In genomic region chr5:43554497-43554896, GRCh38 we compare ENCODE assay signal across 15 cellular contexts. TPM values are rescaled to one million over a fixed set of nuclear protein-coding genes. Genes with fewer than 3 reads are reported as not detected.
DNase-seq lines count a peak whose midpoint lies in the region; ATAC-seq and TF ChIP-seq lines count a peak whose summit lies in the region.
"Had no signal": no experiment of that assay in that cellular context is flagged by ENCODE, and none has a peak within 500 bp of the region (broad histone marks: within the 10 kb centered on the region; RNA-seq: fewer than 3 reads in every experiment).

No MANE protein-coding gene starts in this region.

- H3K4me3 ChIP-seq in SK-N-SH (ENCODE audit: low read depth in 2 of 2, low read length in 1 of 2) (peak overlapping the region; percentile 90 to 92; a peak in 3 of 4 replicates), OCI-LY7 (ENCODE audit: low read depth, low read length, poor library complexity, severe bottlenecking) (peak overlapping the region; percentile 75), fibroblast of pulmonary artery (replicated peaks; ENCODE audit: low read depth, low read length) (peak overlapping the region; percentile 70), skeletal muscle satellite cell (ENCODE audit: low read length) (peak overlapping the region; percentile 98)

- H3K9ac ChIP-seq in SK-N-SH (no peak overlapping the region; the same call in 1 of the 2 replicates), skeletal muscle satellite cell (ENCODE audit: low read depth, low read length) (no peak overlapping the region)

- H3K79me2 ChIP-seq in SK-N-SH (ENCODE audit: insufficient read depth) (peaks cover 69% of the 10 kb centered on the region), OCI-LY7 (ENCODE audit: insufficient read depth, low read depth, low read length) (peaks cover 63% of the 10 kb centered on the region)

- no peak for TF ChIP-seq CTCF in SK-N-SH (IDR thresholded peaks at IDR 0.05)
- TF ChIP-seq CTCF in OCI-LY7 (conservative IDR thresholded peaks at IDR 0.05; ENCODE audit: low read length), result no peak
- no peak for TF ChIP-seq CTCF in fibroblast of pulmonary artery (IDR thresholded peaks at IDR 0.05; ENCODE audit: low read length, missing control alignments)

- H3K27ac ChIP-seq in SK-N-SH (ENCODE audit: low read depth in 2 of 2, low read length in 1 of 2) (no peak overlapping the region), OCI-LY7 (ENCODE audit: low read depth, low read length, poor library complexity, severe bottlenecking) (no peak overlapping the region)
- H3K27ac ChIP-seq: 22Rv1 had no signal

- no peaks in the 10 kb centered on the region for H3K27me3 ChIP-seq in SK-N-SH (ENCODE audit: insufficient read depth)
- H3K27me3 ChIP-seq in skeletal muscle satellite cell (ENCODE audit: control insufficient read depth, insufficient read depth, low read length), result no peaks in the 10 kb centered on the region
- H3K27me3 ChIP-seq: heart left ventricle had no signal

- peaks cover 57 to 60% of the 10 kb centered on the region in 2 experiments for H3K36me3 ChIP-seq in SK-N-SH (replicated peaks in 1 of 2; ENCODE audit: control insufficient read depth in 1 of 2, insufficient read depth in 2 of 2, low read length in 1 of 2)
- H3K36me3 ChIP-seq in OCI-LY7 (ENCODE audit: insufficient read depth, low read length), result peaks cover 58% of the 10 kb centered on the region
- H3K36me3 ChIP-seq in skeletal muscle satellite cell (ENCODE audit: insufficient read depth, low read length), result peaks cover 51% of the 10 kb centered on the region

- no peaks in the 10 kb centered on the region for H3F3A ChIP-seq in SK-N-SH (replicated peaks; ENCODE audit: insufficient read depth)

- H3K9me3 ChIP-seq in SK-N-SH, result no peaks in the 10 kb centered on the region
- no peaks in the 10 kb centered on the region for H3K9me3 ChIP-seq in OCI-LY7 (ENCODE audit: low read length)
- no peaks in the 10 kb centered on the region for H3K9me3 ChIP-seq in skeletal muscle satellite cell (replicated peaks; ENCODE audit: low read length)
- H3K9me3 ChIP-seq: heart left ventricle had no signal

- H4K20me1 ChIP-seq in SK-N-SH (ENCODE audit: insufficient read depth), result peaks cover 54% of the 10 kb centered on the region
- H4K20me1 ChIP-seq in OCI-LY7 (ENCODE audit: insufficient read depth, low read length), result peaks cover 21% of the 10 kb centered on the region; the same call in 1 of the 2 replicates

- BruUV-seq in OCI-LY7 (replicated peaks; lab: Mats Ljungman, UMichigan), result no TSS peak

- TF ChIP-seq EP300 in SK-N-SH (IDR thresholded peaks at IDR 0.05; ENCODE audit: borderline replicate concordance in 1 of 2, low read depth in 1 of 2, low read length in 1 of 2), result no peak

- peak overlapping the region; percentile 85 for H3K4me2 ChIP-seq in SK-N-SH
- H3K4me2 ChIP-seq in OCI-LY7 (ENCODE audit: low read length), result peak overlapping the region; percentile 99
- H3K4me2 ChIP-seq in skeletal muscle satellite cell (ENCODE audit: low read length), result peak overlapping the region; percentile 96

- intact Hi-C loops in OCI-LY7 (cut with micrococcal nuclease; ENCODE audit: unreplicated experiment), result no loop called here

- 90% methylated on average over 1 of the region's 1 CpG for WGBS in SK-N-SH (ENCODE audit: low lambda C conversion rate)

- H3K9me2 ChIP-seq in SK-N-SH (no peaks in the 10 kb centered on the region), OCI-LY7 (ENCODE audit: insufficient read depth, low read length) (no peaks in the 10 kb centered on the region)

- CTCF ChIA-PET in SK-N-SH (lab: Yijun Ruan, JAX), result interaction anchor here (0.7 to 2.6 kb wide), 7 partner anchors 11 to 490 kb away, joined by 3 to 13 read pairs (median 5); partner anchors contain the start of gene TMEM267
- CTCF ChIA-PET in OCI-LY7 (lab: Charles Lee; ENCODE audit: unreplicated experiment), result no interaction called here

- H2AFZ ChIP-seq in SK-N-SH (ENCODE audit: low read depth), result no peak overlapping the region
- no peak overlapping the region for H2AFZ ChIP-seq in OCI-LY7 (ENCODE audit: low read length)

- ATAC-seq in SK-N-SH treated with all-trans-retinoic acid at 6 μM for 48 hours (no peak), GM21619 (IDR thresholded peaks at IDR 0.05; ENCODE audit: unreplicated experiment) (no peak)
- ATAC-seq: heart left ventricle had no signal

- H3K4me1 ChIP-seq in SK-N-SH (ENCODE audit: control insufficient read depth in 1 of 2, insufficient read depth in 2 of 2, low read depth in 1 of 2, low read length in 1 of 2) (peaks cover 19 to 28% of the 10 kb centered on the region in 2 experiments; a peak in 3 of 4 replicates), OCI-LY7 (ENCODE audit: insufficient read depth, low read length, poor library complexity, severe bottlenecking) (peaks cover 35% of the 10 kb centered on the region), skeletal muscle satellite cell (ENCODE audit: control insufficient read depth, insufficient read depth, low read length) (peaks cover 20% of the 10 kb centered on the region)

- POLR2A ChIA-PET in SK-N-SH (lab: Yijun Ruan, JAX), result interaction anchor here (1.0 to 1.1 kb wide), 2 partner anchors 39 to 50 kb away, joined by 3 to 4 read pairs; partner anchors contain the start of gene C5orf34
- POLR2A ChIA-PET in OCI-LY7 (lab: Charles Lee), result interaction anchor here (1.0 to 4.8 kb wide), 5 partner anchors 12 to 71 kb away, joined by 3 to 57 read pairs (median 11); partner anchors contain the start of genes NNT and TMEM267

- DNase-seq in SK-N-SH, result no peak
- no peak for DNase-seq in OCI-LY7 (ENCODE audit: low spot score)
- no peak for DNase-seq in fibroblast of pulmonary artery (ENCODE audit: low read depth)
- DNase-seq in NCI-H510A (lab: John Stamatoyannopoulos, UW), result no peak
- no peak for DNase-seq in OCI-M2 (lab: John Stamatoyannopoulos, UW; ENCODE audit: unreplicated experiment)
- DNase-seq: activated CD4-positive, alpha-beta memory T cell treated with anti-CD3 and anti-CD28 coated beads for 36 hours; effector CD8-positive, alpha-beta T cell; heart left ventricle; NCI-H1694 treated with DMSO at 0.1 percent for 48 hours; NCI-H526 treated with DMSO at 0.1 percent for 48 hours; T1000 had no signal

- no peak for TF ChIP-seq RAD21 in SK-N-SH (IDR thresholded peaks at IDR 0.05; ENCODE audit: low read length)

TF ChIP-seq in SK-N-SH, 30 proteins besides CTCF, POLR2A, EP300 and RAD21 (continues in another document):
- TF ChIP-seq TEAD4 (IDR thresholded peaks at IDR 0.05; ENCODE audit: borderline replicate concordance, insufficient read depth) (no peak), IRF3 (IDR thresholded peaks at IDR 0.05; ENCODE audit: low read depth, low read length) (no peak), FOSL2 (IDR thresholded peaks at IDR 0.05; ENCODE audit: borderline replicate concordance, low read depth) (no peak), FOXM1 (IDR thresholded peaks at IDR 0.05; ENCODE audit: low read depth) (no peak), RCOR1 (IDR thresholded peaks at IDR 0.05; ENCODE audit: low read length) (no peak), POLR2AphosphoS5 (IDR thresholded peaks at IDR 0.05; ENCODE audit: low read depth, low read length) (no peak), SMC3 (IDR thresholded peaks at IDR 0.05; ENCODE audit: low read depth, low read length) (no peak)

TF ChIP-seq in SK-N-SH treated with all-trans-retinoic acid at 6 μM for 48 hours, 23 proteins besides CTCF, POLR2A, EP300 and RAD21 (continues in another document):
- TF ChIP-seq POU6F1 (CRISPR knock-in tag; IDR thresholded peaks at IDR 0.05; ENCODE audit: borderline replicate concordance, low read depth) (no peak), ZNF70 (CRISPR knock-in tag; IDR thresholded peaks at IDR 0.05) (no peak), BACH2 (CRISPR knock-in tag; IDR thresholded peaks at IDR 0.05; ENCODE audit: borderline replicate concordance) (no peak), PPARA (CRISPR knock-in tag; IDR thresholded peaks at IDR 0.05; ENCODE audit: borderline replicate concordance) (no peak), CSDC2 (CRISPR knock-in tag; IDR thresholded peaks at IDR 0.05) (no peak), ISL1 (CRISPR knock-in tag; IDR thresholded peaks at IDR 0.05) (no peak)

RNA-seq across cellular contexts. Expression of gene PAIP1, which starts 2.4 kb away (rescaled TPM):
- polyA plus RNA-seq in SK-N-SH (2012; rRNA removed), result 70.0 and 98.5 TPM in 2 replicates
- polyA plus RNA-seq in SK-N-SH (2012; cell fraction: cytosol; rRNA removed), result 103 and 105 TPM in 2 replicates
- polyA plus RNA-seq in SK-N-SH (2012; cell fraction: nucleus; rRNA removed), result 16.1 and 39.0 TPM in 2 replicates
- 52.8 and 69.2 TPM in 2 replicates for total RNA-seq in OCI-LY7 (2014; rRNA removed; shearing (Covaris generic))
- 44.2 and 48.0 TPM in 2 replicates for total RNA-seq in OCI-LY7 (2022)
- total RNA-seq in skeletal muscle satellite cell (2012; rRNA removed), result 64.1 and 77.1 TPM in 2 replicates

RNA-seq across cellular contexts. Expression of gene C5orf34, which starts 39.5 kb away (rescaled TPM):
- polyA plus RNA-seq in SK-N-SH (2012; rRNA removed), result 2.9 and 3.5 TPM in 2 replicates
- 2.8 and 2.9 TPM in 2 replicates for polyA plus RNA-seq in SK-N-SH (2012; cell fraction: cytosol; rRNA removed)
- polyA plus RNA-seq in SK-N-SH (2012; cell fraction: nucleus; rRNA removed), result 3.1 and 6.3 TPM in 2 replicates
- total RNA-seq in OCI-LY7 (2014; rRNA removed; shearing (Covaris generic)), result 25.5 and 33.9 TPM in 2 replicates
- 28.7 and 30.9 TPM in 2 replicates for total RNA-seq in OCI-LY7 (2022)
- 6.3 TPM in 2 replicates for total RNA-seq in skeletal muscle satellite cell (2012; rRNA removed)

RNA-seq across cellular contexts. Expression of gene NNT, which starts 48.5 kb away (rescaled TPM):
- polyA plus RNA-seq in SK-N-SH (2012; rRNA removed), result 21.9 and 29.0 TPM in 2 replicates
- 22.5 and 23.0 TPM in 2 replicates for polyA plus RNA-seq in SK-N-SH (2012; cell fraction: cytosol; rRNA removed)
- 23.1 and 37.0 TPM in 2 replicates for polyA plus RNA-seq in SK-N-SH (2012; cell fraction: nucleus; rRNA removed)
- 33.6 and 42.2 TPM in 2 replicates for total RNA-seq in OCI-LY7 (2014; rRNA removed; shearing (Covaris generic))
- 98.3 and 120 TPM in 2 replicates for total RNA-seq in OCI-LY7 (2022)
- total RNA-seq in skeletal muscle satellite cell (2012; rRNA removed), result 32.3 and 45.9 TPM in 2 replicates
